17 cellular contexts compared by ENCODE assay signal in genomic region chr7:98911936-98912335, GRCh38. TPM values are rescaled to one million over a fixed set of nuclear protein-coding genes. Genes with fewer than 3 reads are reported as not detected.
DNase-seq lines count a peak whose midpoint lies in the region; ATAC-seq lines count a peak whose summit lies in the region.
"Had no signal": no experiment of that assay in that cellular context is flagged by ENCODE, and none has a peak within 500 bp of the region (broad histone marks: within the 10 kb centered on the region; RNA-seq: fewer than 3 reads in every experiment).

No MANE protein-coding gene starts in this region.

- H3K27ac Mint-ChIP-seq in activated T-helper 17 cell treated with anti-CD3 and anti-CD28 coated beads, Interleukin-2, amount 50 U/mL, for 72 hours: no peak overlapping the region

- no peaks in the 10 kb centered on the region for H3K27me3 Mint-ChIP-seq in activated T-helper 17 cell treated with anti-CD3 and anti-CD28 coated beads, Interleukin-2, amount 50 U/mL, for 72 hours

- no peak for ATAC-seq in activated T-helper 17 cell treated with anti-CD3 and anti-CD28 coated beads, Interleukin-2, amount 50 U/mL, for 72 hours (replicated peaks)

- peak; percentile 79 for DNase-seq in DMS 273 treated with DMSO at 0.1 percent for 48 hours (lab: John Stamatoyannopoulos, UW)
- peak; percentile 55 to 89 for DNase-seq in NCI-H446 (lab: John Stamatoyannopoulos, UW)
- peak; percentile 85 for DNase-seq in cerebellum (ENCODE audit: low spot score)
- DNase-seq in superior temporal gyrus (ENCODE audit: extremely low spot score): peak; percentile 22
- DNase-seq in germinal center (ENCODE audit: low spot score): no peak
- no peak for DNase-seq in LoVo (ENCODE audit: low spot score)
- DNase-seq: ACHN, GDM1, H9, NCI-H1436, NCI-H2029 treated with DMSO at 0.1 percent for 48 hours, NCI-H510A, NCI-H82, SJCRH30 had no signal

- no peaks in the 10 kb centered on the region for H3K9me3 Mint-ChIP-seq in activated T-helper 17 cell treated with anti-CD3 and anti-CD28 coated beads, Interleukin-2, amount 50 U/mL, for 72 hours

- no peak overlapping the region for H3K4me3 Mint-ChIP-seq in activated T-helper 17 cell treated with anti-CD3 and anti-CD28 coated beads, Interleukin-2, amount 50 U/mL, for 72 hours
- H3K4me3 Mint-ChIP-seq: H9 had no signal

- H3K36me3 Mint-ChIP-seq in activated T-helper 17 cell treated with anti-CD3 and anti-CD28 coated beads, Interleukin-2, amount 50 U/mL, for 72 hours (ENCODE audit: low read depth): peaks cover 97% of the 10 kb centered on the region

- no peaks in the 10 kb centered on the region for H3K4me1 Mint-ChIP-seq in activated T-helper 17 cell treated with anti-CD3 and anti-CD28 coated beads, Interleukin-2, amount 50 U/mL, for 72 hours
- H3K4me1 Mint-ChIP-seq: H9 had no signal

RNA-seq across cellular contexts. Expression of gene TRRAP, which starts 33.6 kb away (rescaled TPM):
- 46.9 TPM for total RNA-seq in cerebellum
- 10 to 100 TPM; 59.1 to 69.5 TPM for total RNA-seq in activated T-helper 17 cell treated with anti-CD3 and anti-CD28 coated beads, Interleukin-2, amount 50 U/mL, for 72 hours

RNA-seq across cellular contexts. Expression of gene TMEM130, which starts 42.1 kb away (rescaled TPM):
- 7.6 TPM for total RNA-seq in cerebellum
- total RNA-seq in activated T-helper 17 cell treated with anti-CD3 and anti-CD28 coated beads, Interleukin-2, amount 50 U/mL, for 72 hours: not detected
- total RNA-seq: HT1080, MCF 10A, SJCRH30 had no signal

Comparison
In these comparisons a context has a peak if more than half of its experiments do, and no peak if none do; other contexts are left out.
1. DNase-seq: peak in DMS 273 treated with DMSO at 0.1 percent for 48 hours (single experiment), NCI-H446 (2 of 2), cerebellum (single experiment) and superior temporal gyrus (single experiment); none in germinal center (single experiment) and LoVo (single experiment).